ENCODE assay signal across 19 cellular contexts in genomic region chr1:110557481-110557880, GRCh38. TPM values are rescaled to one million over a fixed set of nuclear protein-coding genes. Genes with fewer than 3 reads are reported as not detected.
DNase-seq lines count a peak whose midpoint lies in the region; ATAC-seq and TF ChIP-seq lines count a peak whose summit lies in the region.
"Had no signal": no experiment of that assay in that cellular context is flagged by ENCODE, and none has a peak within 500 bp of the region (broad histone marks: within the 10 kb centered on the region; RNA-seq: fewer than 3 reads in every experiment).

No MANE protein-coding gene starts in this region.

- H2BK12ac ChIP-seq in H9 (ENCODE audit: insufficient read length, low read depth, low read length), result no peak overlapping the region

- no peak for ATAC-seq in GM21360 (IDR thresholded peaks at IDR 0.05; ENCODE audit: unreplicated experiment)
- ATAC-seq: CD8-positive, alpha-beta T cell had no signal

- no peaks in the 10 kb centered on the region for H3K9me3 Mint-ChIP-seq in H9
- H3K9me3 Mint-ChIP-seq in type B pancreatic cell, result no peaks in the 10 kb centered on the region
- no peaks in the 10 kb centered on the region for H3K9me3 Mint-ChIP-seq in activated naive CD4-positive, alpha-beta T cell treated with anti-CD3 and anti-CD28 coated beads, Interleukin-2, amount 10 ng/mL, durations not matched to agents 7 days and 5 days
- H3K9me3 Mint-ChIP-seq: CD4-positive, alpha-beta T cell; CD8-positive, alpha-beta T cell had no signal

- H3K9me3 ChIP-seq in BLaER1 (no peaks in the 10 kb centered on the region), H9 (ENCODE audit: control insufficient read depth, low read depth, low read length) (no peaks in the 10 kb centered on the region), left ventricle myocardium inferior (replicated peaks) (no peaks in the 10 kb centered on the region)
- H3K9me3 ChIP-seq: BE2C; BLaER1 treated with 17β-estradiol and CSF1 and Interleukin-3, amounts not matched to agents 10 nM and 100 nM; Caco-2 had no signal

- WGBS in H9 (ENCODE audit: extremely low coverage, insufficient read length, low lambda C conversion rate), result no CpG with 5 or more reads among the region's 3 CpGs

- no peaks in the 10 kb centered on the region for H3K36me3 ChIP-seq in BLaER1
- H3K36me3 ChIP-seq in left ventricle myocardium inferior, result no peaks in the 10 kb centered on the region
- H3K36me3 ChIP-seq: BE2C; BLaER1 treated with 17β-estradiol and CSF1 and Interleukin-3, amounts not matched to agents 10 nM and 100 nM had no signal

- H3K27me3 ChIP-seq in BLaER1 (peaks cover 16% of the 10 kb centered on the region), H9 (ENCODE audit: insufficient read depth, low read length) (peaks cover 7% of the 10 kb centered on the region; the same call in 1 of the 2 replicates), left ventricle myocardium inferior (ENCODE audit: low read depth) (peaks cover 90% of the 10 kb centered on the region)
- H3K27me3 ChIP-seq: BE2C had no signal

- no peak overlapping the region for H3K4me3 Mint-ChIP-seq in H9
- H3K4me3 Mint-ChIP-seq in type B pancreatic cell, result no peak overlapping the region
- no peak overlapping the region for H3K4me3 Mint-ChIP-seq in activated naive CD4-positive, alpha-beta T cell treated with anti-CD3 and anti-CD28 coated beads, Interleukin-2, amount 10 ng/mL, durations not matched to agents 7 days and 5 days
- H3K4me3 Mint-ChIP-seq: CD4-positive, alpha-beta T cell; CD8-positive, alpha-beta T cell had no signal

- H3K23ac ChIP-seq in H9 (ENCODE audit: insufficient read length, low read depth, low read length), result no peak overlapping the region

- H3T11ph ChIP-seq in H9 (ENCODE audit: low read length), result no peak overlapping the region

- CTCF ChIA-PET in activated naive CD4-positive, alpha-beta T cell treated with anti-CD3 and anti-CD28 coated beads, Interleukin-2, amount 10 ng/mL, durations not matched to agents 7 days and 5 days (lab: Charles Lee), result interaction anchor here (0.6 to 5.4 kb wide), 6 partner anchors 24 to 507 kb away, joined by 3 to 64 read pairs (median 8); no protein-coding TSS in a partner anchor

- no peak overlapping the region for H3K4ac ChIP-seq in H9 (ENCODE audit: low read depth, low read length)

- no peak overlapping the region for H2BK20ac ChIP-seq in H9 (ENCODE audit: low read depth, low read length, poor library complexity, severe bottlenecking)

- H4K91ac ChIP-seq in H9 (ENCODE audit: insufficient read length, low read depth, low read length), result no peak overlapping the region

- H3K36me3 Mint-ChIP-seq in H9 (ENCODE audit: insufficient read depth in 1 of 3, low read depth in 3 of 3) (no peaks in the 10 kb centered on the region), type B pancreatic cell (no peaks in the 10 kb centered on the region)
- H3K36me3 Mint-ChIP-seq in activated naive CD4-positive, alpha-beta T cell treated with anti-CD3 and anti-CD28 coated beads, Interleukin-2, amount 10 ng/mL, durations not matched to agents 7 days and 5 days, result no peaks in the 10 kb centered on the region
- H3K36me3 Mint-ChIP-seq: CD8-positive, alpha-beta T cell had no signal

- H3K18ac ChIP-seq in H9 (ENCODE audit: insufficient read length, low read depth, low read length), result no peak overlapping the region

- no peak overlapping the region for H2AK5ac ChIP-seq in H9 (ENCODE audit: insufficient read length, low read length)

- peak overlapping the region; percentile 97; the same call in 1 of the 2 replicates for H3K4me2 ChIP-seq in BLaER1
- no peak overlapping the region for H3K4me2 ChIP-seq in H9 (ENCODE audit: insufficient read depth, insufficient read length, low read length)

- peaks cover 65% of the 10 kb centered on the region for H3K4me1 ChIP-seq in BLaER1
- H3K4me1 ChIP-seq in H9 (ENCODE audit: insufficient read depth, low read length), result no peaks in the 10 kb centered on the region
- peaks cover 22% of the 10 kb centered on the region for H3K4me1 ChIP-seq in left ventricle myocardium inferior
- H3K4me1 ChIP-seq: BE2C, Caco-2 had no signal

- H2BK5ac ChIP-seq in H9 (ENCODE audit: insufficient read length, low read length), result no peak overlapping the region

- H4K5ac ChIP-seq in H9 (ENCODE audit: insufficient read length, low read depth, low read length), result no peak overlapping the region

- peak; percentile 9 for DNase-seq in H9
- DNase-seq in islet precursor cell, result peak; percentile 32
- DNase-seq in type B pancreatic cell (ENCODE audit: extremely low spot score, unreplicated experiment), result peak; percentile 59
- no peak for DNase-seq in left ventricle myocardium inferior
- no peak for DNase-seq in activated naive CD4-positive, alpha-beta T cell treated with anti-CD3 and anti-CD28 coated beads, Interleukin-2, amount 10 ng/mL, durations not matched to agents 7 days and 5 days
- DNase-seq: 8988T; ACHN; BE2C; Caco-2; Calu3; CD4-positive, alpha-beta T cell; CD8-positive, alpha-beta T cell; DMS79 treated with DMSO at 0.1 percent for 48 hours; GF-D8 had no signal

- H3K23me2 ChIP-seq in H9 (ENCODE audit: insufficient read length, low read depth, low read length, poor library complexity, severe bottlenecking), result peaks cover 8% of the 10 kb centered on the region

- no peak overlapping the region for H3K27ac ChIP-seq in BLaER1
- H3K27ac ChIP-seq in H9 (ENCODE audit: insufficient read length, low read depth, low read length), result no peak overlapping the region
- H3K27ac ChIP-seq in left ventricle myocardium inferior (replicated peaks), result no peak overlapping the region
- H3K27ac ChIP-seq: C4-2B had no signal

- no peaks in the 10 kb centered on the region for H3K79me1 ChIP-seq in H9 (ENCODE audit: insufficient read depth, low read depth, low read length, poor library complexity, severe bottlenecking)

- intact Hi-C loops in left ventricle myocardium inferior (cut with micrococcal nuclease), result loop anchor here (10.0 kb wide), 1 partner anchor 57 kb away; no protein-coding TSS in a partner anchor

- H3K4me3 ChIP-seq in BLaER1 (no peak overlapping the region), left ventricle myocardium inferior (no peak overlapping the region)
- H3K4me3 ChIP-seq: BLaER1 treated with 17β-estradiol and CSF1 and Interleukin-3, amounts not matched to agents 10 nM and 100 nM had no signal

- no peak overlapping the region for H4K8ac ChIP-seq in H9 (replicated peaks; ENCODE audit: insufficient read length, low read depth, low read length)

- H2BK120ac ChIP-seq in H9 (ENCODE audit: low read depth, low read length, poor library complexity, severe bottlenecking), result no peak overlapping the region

- H3K14ac ChIP-seq in H9 (ENCODE audit: insufficient read depth, low read length), result no peak overlapping the region

- peaks cover 9 to 10% of the 10 kb centered on the region in 2 experiments for H3K4me1 Mint-ChIP-seq in H9
- no peaks in the 10 kb centered on the region for H3K4me1 Mint-ChIP-seq in type B pancreatic cell (ENCODE audit: unreplicated experiment)
- H3K4me1 Mint-ChIP-seq in activated naive CD4-positive, alpha-beta T cell treated with anti-CD3 and anti-CD28 coated beads, Interleukin-2, amount 10 ng/mL, durations not matched to agents 7 days and 5 days, result peaks cover 5% of the 10 kb centered on the region

- no peak overlapping the region for H2AFZ ChIP-seq in H9 (ENCODE audit: low read length)

- H3K27ac Mint-ChIP-seq in H9 (no peak overlapping the region), type B pancreatic cell (no peak overlapping the region)
- H3K27ac Mint-ChIP-seq in activated naive CD4-positive, alpha-beta T cell treated with anti-CD3 and anti-CD28 coated beads, Interleukin-2, amount 10 ng/mL, durations not matched to agents 7 days and 5 days, result no peak overlapping the region
- H3K27ac Mint-ChIP-seq: CD4-positive, alpha-beta T cell; CD8-positive, alpha-beta T cell had no signal

- no peak overlapping the region for H3K56ac ChIP-seq in H9 (ENCODE audit: insufficient read length, low read depth, low read length)

- no peak for TF ChIP-seq CTCF in H9 (conservative IDR thresholded peaks at IDR 0.05)
- no peak for TF ChIP-seq CTCF in type B pancreatic cell (conservative IDR thresholded peaks at IDR 0.05)
- TF ChIP-seq CTCF in left ventricle myocardium inferior (IDR thresholded peaks at IDR 0.05; ENCODE audit: borderline replicate concordance), result no peak

- H4K20me1 ChIP-seq in BLaER1, result no peaks in the 10 kb centered on the region
- H4K20me1 ChIP-seq in H9 (ENCODE audit: control insufficient read depth, insufficient read depth, insufficient read length), result no peaks in the 10 kb centered on the region

- H2BK15ac ChIP-seq in H9 (ENCODE audit: low read depth, low read length), result no peak overlapping the region

- H3K9ac ChIP-seq in BLaER1 (no peak overlapping the region), H9 (ENCODE audit: extremely low read depth, insufficient read length, low read length) (no peak overlapping the region)

- no peaks in the 10 kb centered on the region for H3K79me2 ChIP-seq in H9 (ENCODE audit: insufficient read depth, low read length)

- H3K27me3 Mint-ChIP-seq in H9 (ENCODE audit: low read depth) (peaks cover 92% of the 10 kb centered on the region), type B pancreatic cell (peaks cover 79% of the 10 kb centered on the region)
- peaks cover 80% of the 10 kb centered on the region for H3K27me3 Mint-ChIP-seq in activated naive CD4-positive, alpha-beta T cell treated with anti-CD3 and anti-CD28 coated beads, Interleukin-2, amount 10 ng/mL, durations not matched to agents 7 days and 5 days

RNA-seq across cellular contexts. Expression of gene KCNA10, which starts 38.5 kb away (rescaled TPM):
- total RNA-seq in H9 (2021), result not detected in 2 replicates
- total RNA-seq in type B pancreatic cell (ENCODE audit: low replicate concordance), result not detected in 2 replicates
- total RNA-seq in left ventricle myocardium inferior, result not detected
- total RNA-seq: A673; Caco-2; Calu3; CD4-positive, alpha-beta T cell; CD8-positive, alpha-beta T cell had no signal

RNA-seq across cellular contexts. Expression of gene KCNA2, which starts 48.7 kb away (rescaled TPM):
- total RNA-seq in H9 (2021) (0.33 and 0.37 TPM in 2 replicates), type B pancreatic cell (ENCODE audit: low replicate concordance) (0.40 and 1.1 TPM in 2 replicates), left ventricle myocardium inferior (0.71 TPM)
- total RNA-seq: Calu3 had no signal

Comparison
In these comparisons a context has a peak if more than half of its experiments do, and no peak if none do; other contexts are left out.
1. DNase-seq: peak in H9 (single experiment), islet precursor cell (single experiment) and type B pancreatic cell (single experiment); none in left ventricle myocardium inferior (single experiment) and activated naive CD4-positive, alpha-beta T cell treated with anti-CD3 and anti-CD28 coated beads, Interleukin-2, amount 10 ng/mL, durations not matched to agents 7 days and 5 days (single experiment).